Comparison of ENCODE assay signal across 15 cellular contexts in genomic region chr5:152188219-152188618, GRCh38.
DNase-seq lines count a peak whose midpoint lies in the region; ATAC-seq and TF ChIP-seq lines count a peak whose summit lies in the region.
"Had no signal": no experiment of that assay in that cellular context is flagged by ENCODE, and none has a peak within 500 bp of the region (broad histone marks: within the 10 kb centered on the region; RNA-seq: fewer than 3 reads in every experiment).

No MANE protein-coding gene starts in this region.

- DNase-seq in Right ventricle myocardium superior (no peak), cardiac septum (ENCODE audit: low spot score) (no peak), heart left ventricle (no peak), right cardiac atrium (no peak), stromal cell of bone marrow (ENCODE audit: low read depth) (peak; percentile 9), H9 (no peak), COLO668 (lab: John Stamatoyannopoulos, UW; ENCODE audit: unreplicated experiment) (no peak)
- DNase-seq: 8988T; AML-193; CD8-positive, alpha-beta memory T cell; DMS 273 treated with DMSO at 0.1 percent for 48 hours; H7 had no signal

- no peak overlapping the region for H2BK120ac ChIP-seq in H9 (ENCODE audit: low read depth, low read length, poor library complexity, severe bottlenecking)

- H3K4me1 ChIP-seq in heart left ventricle (peaks cover 0 to 17% (median 4%) of the 10 kb centered on the region in 12 donors), right cardiac atrium (ENCODE audit: control insufficient read depth, insufficient read depth, low read length) (no peaks in the 10 kb centered on the region), H9 (ENCODE audit: insufficient read depth, low read length) (no peaks in the 10 kb centered on the region)
- H3K4me1 ChIP-seq: BLaER1 had no signal

- no peak overlapping the region for H2BK20ac ChIP-seq in H9 (ENCODE audit: low read depth, low read length, poor library complexity, severe bottlenecking)

- no peak overlapping the region for H3K4me3 ChIP-seq in heart left ventricle
- no peak overlapping the region for H3K4me3 ChIP-seq in right cardiac atrium (ENCODE audit: low read length)
- H3K4me3 ChIP-seq: BLaER1, GM23338 had no signal

- H3K9ac ChIP-seq in H9 (ENCODE audit: extremely low read depth, insufficient read length, low read length), result no peak overlapping the region
- H3K9ac ChIP-seq: BLaER1 had no signal

- H3K27ac ChIP-seq in heart left ventricle (peak overlapping the region in 1 of 12 donors; percentile 52), right cardiac atrium (ENCODE audit: low read length) (no peak overlapping the region), H9 (ENCODE audit: insufficient read length, low read depth, low read length) (no peak overlapping the region)
- H3K27ac ChIP-seq: BLaER1 had no signal

- H3K4me3 Mint-ChIP-seq in H9, result no peak overlapping the region
- H3K4me3 Mint-ChIP-seq: CD8-positive, alpha-beta memory T cell; GM23338 had no signal

- H3K23ac ChIP-seq in H9 (ENCODE audit: insufficient read length, low read depth, low read length), result no peak overlapping the region

- H3K56ac ChIP-seq in H9 (ENCODE audit: insufficient read length, low read depth, low read length), result no peak overlapping the region

- H3K79me1 ChIP-seq in H9 (ENCODE audit: insufficient read depth, low read depth, low read length, poor library complexity, severe bottlenecking), result no peaks in the 10 kb centered on the region

- no peak overlapping the region for H2BK12ac ChIP-seq in H9 (ENCODE audit: insufficient read length, low read depth, low read length)

- no peak for TF ChIP-seq POLR2A in heart left ventricle (IDR thresholded peaks at IDR 0.05)

- H2BK5ac ChIP-seq in H9 (ENCODE audit: insufficient read length, low read length), result no peak overlapping the region

- H3K23me2 ChIP-seq in H9 (ENCODE audit: insufficient read length, low read depth, low read length, poor library complexity, severe bottlenecking), result no peaks in the 10 kb centered on the region

- H3K4ac ChIP-seq in H9 (ENCODE audit: low read depth, low read length), result no peak overlapping the region

- intact Hi-C loops in Right ventricle myocardium superior (cut with DNase I) (no loop called here), cardiac septum (cut with DNase I) (no loop called here), heart left ventricle (cut with DNase I) (no loop called here), right cardiac atrium (cut with DNase I) (no loop called here)

- no peak overlapping the region for H3K18ac ChIP-seq in H9 (ENCODE audit: insufficient read length, low read depth, low read length)

- H3K9me3 ChIP-seq in heart left ventricle (peaks cover 0 to 20% (median 0%) of the 10 kb centered on the region in 12 donors), right cardiac atrium (ENCODE audit: control insufficient read depth, low read length) (no peaks in the 10 kb centered on the region), H9 (ENCODE audit: control insufficient read depth, low read depth, low read length) (no peaks in the 10 kb centered on the region)

- no peak overlapping the region for H3K14ac ChIP-seq in H9 (ENCODE audit: insufficient read depth, low read length)

- no peaks in the 10 kb centered on the region for H4K20me1 ChIP-seq in H9 (ENCODE audit: control insufficient read depth, insufficient read depth, insufficient read length)
- H4K20me1 ChIP-seq: BLaER1 had no signal

- TF ChIP-seq CTCF in heart left ventricle (IDR thresholded peaks at IDR 0.05) (no peak), H9 (conservative IDR thresholded peaks at IDR 0.05) (no peak)

- H4K5ac ChIP-seq in H9 (ENCODE audit: insufficient read length, low read depth, low read length), result no peak overlapping the region

- no peaks in the 10 kb centered on the region for H3K79me2 ChIP-seq in H9 (ENCODE audit: insufficient read depth, low read length)

- H2AK5ac ChIP-seq in H9 (ENCODE audit: insufficient read length, low read length), result no peak overlapping the region

- H3K4me1 Mint-ChIP-seq in H9, result peaks cover 2 to 7% of the 10 kb centered on the region in 2 experiments; a peak in 3 of 4 replicates
- H3K4me1 Mint-ChIP-seq: CD8-positive, alpha-beta memory T cell had no signal

- H3K27me3 Mint-ChIP-seq in H9 (ENCODE audit: low read depth), result no peaks in the 10 kb centered on the region

- H4K91ac ChIP-seq in H9 (ENCODE audit: insufficient read length, low read depth, low read length), result no peak overlapping the region

- no peaks in the 10 kb centered on the region for H3K27me3 ChIP-seq in heart left ventricle
- H3K27me3 ChIP-seq in right cardiac atrium (ENCODE audit: control insufficient read depth, insufficient read depth), result no peaks in the 10 kb centered on the region
- H3K27me3 ChIP-seq in H9 (ENCODE audit: insufficient read depth, low read length), result no peaks in the 10 kb centered on the region
- H3K27me3 ChIP-seq: BLaER1 had no signal

- H2BK15ac ChIP-seq in H9 (ENCODE audit: low read depth, low read length), result no peak overlapping the region

- H3T11ph ChIP-seq in H9 (ENCODE audit: low read length), result no peak overlapping the region

- H3K36me3 Mint-ChIP-seq in H9 (ENCODE audit: insufficient read depth in 1 of 3, low read depth in 3 of 3), result no peaks in the 10 kb centered on the region
- H3K36me3 Mint-ChIP-seq: CD8-positive, alpha-beta memory T cell had no signal

- peaks cover 3 to 5% of the 10 kb centered on the region in 2 experiments; a peak in 2 of 5 replicates for H3K9me3 Mint-ChIP-seq in H9

- H4K8ac ChIP-seq in H9 (replicated peaks; ENCODE audit: insufficient read length, low read depth, low read length), result no peak overlapping the region

- H3K4me2 ChIP-seq in H9 (ENCODE audit: insufficient read depth, insufficient read length, low read length), result no peak overlapping the region
- H3K4me2 ChIP-seq: BLaER1, GM23338 had no signal

- no peak overlapping the region for H2AFZ ChIP-seq in H9 (ENCODE audit: low read length)
- H2AFZ ChIP-seq: GM23338 had no signal

- H3K36me3 ChIP-seq in heart left ventricle, result no peaks in the 10 kb centered on the region
- H3K36me3 ChIP-seq: BLaER1 had no signal

- no peak overlapping the region for H3K27ac Mint-ChIP-seq in H9
- H3K27ac Mint-ChIP-seq: CD8-positive, alpha-beta memory T cell; GM23338 had no signal

- ATAC-seq in Right ventricle myocardium superior (ENCODE audit: poor library complexity) (peak; percentile 64), heart left ventricle (peak; percentile 33 to 70 (median 48)), right cardiac atrium (peak; percentile 49 to 82), GM18907 (IDR thresholded peaks at IDR 0.05; ENCODE audit: unreplicated experiment) (no peak)
- ATAC-seq: GM23338 had no signal
